Comparison of ENCODE assay signal across 8 cellular contexts in genomic region chr15:40093224-40093842, GRCh38. TPM values are rescaled to one million over a fixed set of nuclear protein-coding genes. Genes with fewer than 3 reads are reported as not detected.
DNase-seq lines count a peak whose midpoint lies in the region; ATAC-seq and TF ChIP-seq lines count a peak whose summit lies in the region.

No MANE protein-coding gene starts in this region.

- H3K4me2 ChIP-seq in GM23248 (ENCODE audit: unreplicated experiment) = peak overlapping the region; percentile 37

- H3K27ac Mint-ChIP-seq in stimulated activated memory B cell treated with anti-CD40 and anti-IgM and Interleukin-4, amounts not matched to agents 10 μg/mL and 1 μg/mL and 100 μg/mL, for 72 hours = peak overlapping the region; percentile 91
- H3K27ac Mint-ChIP-seq in activated T-helper 1 cell treated with anti-CD3 and anti-CD28 coated beads, Interleukin-12 subunit alpha, Interleukin-12 subunit beta, Interleukin-2, Interleukin-4 antibody, amounts not matched to agents 30 ng/mL and 10 ng/mL and 1 ng/mL, durations not matched to agents 14 hours and 24 hours and 36 hours = no peak overlapping the region

- in situ Hi-C loops in GM23248 (cut with MboI) = no loop called here
- in situ Hi-C loops in Panc1 (cut with HindIII; ENCODE audit: low pct_unique_long_range_greater_than_20kb, low sequenced_read_pairs) = no loop called here

- no peaks in the 10 kb centered on the region for H3K27me3 Mint-ChIP-seq in stimulated activated memory B cell treated with anti-CD40 and anti-IgM and Interleukin-4, amounts not matched to agents 10 μg/mL and 1 μg/mL and 100 μg/mL, for 72 hours
- no peaks in the 10 kb centered on the region for H3K27me3 Mint-ChIP-seq in activated T-helper 1 cell treated with anti-CD3 and anti-CD28 coated beads, Interleukin-12 subunit alpha, Interleukin-12 subunit beta, Interleukin-2, Interleukin-4 antibody, amounts not matched to agents 30 ng/mL and 10 ng/mL and 1 ng/mL, durations not matched to agents 14 hours and 24 hours and 36 hours (ENCODE audit: insufficient read depth)

- H3K9me3 ChIP-seq in GM23248 (ENCODE audit: low read depth) (no peaks in the 10 kb centered on the region), Panc1 (ENCODE audit: control insufficient read depth, insufficient read depth, low read depth, low read length) (no peaks in the 10 kb centered on the region)

- TF ChIP-seq CTCF in Panc1 (IDR thresholded peaks at IDR 0.05) = no peak

- peak overlapping the region; percentile 79 for H3K4me3 Mint-ChIP-seq in stimulated activated memory B cell treated with anti-CD40 and anti-IgM and Interleukin-4, amounts not matched to agents 10 μg/mL and 1 μg/mL and 100 μg/mL, for 72 hours
- H3K4me3 Mint-ChIP-seq in activated T-helper 1 cell treated with anti-CD3 and anti-CD28 coated beads, Interleukin-12 subunit alpha, Interleukin-12 subunit beta, Interleukin-2, Interleukin-4 antibody, amounts not matched to agents 30 ng/mL and 10 ng/mL and 1 ng/mL, durations not matched to agents 14 hours and 24 hours and 36 hours = no peak overlapping the region

- peak overlapping the region; percentile 51; the same call in 1 of the 2 replicates for H3K27ac ChIP-seq in GM23248
- peak overlapping the region; percentile 17; the same call in 1 of the 2 replicates for H3K27ac ChIP-seq in Panc1 (ENCODE audit: low read length)

- no peaks in the 10 kb centered on the region for H4K20me1 ChIP-seq in GM23248 (ENCODE audit: insufficient read depth)

- no TSS peak for BruUV-seq in Panc1 (replicated peaks; lab: Mats Ljungman, UMichigan)

- H3K9me3 Mint-ChIP-seq in stimulated activated memory B cell treated with anti-CD40 and anti-IgM and Interleukin-4, amounts not matched to agents 10 μg/mL and 1 μg/mL and 100 μg/mL, for 72 hours = peaks cover 2% of the 10 kb centered on the region
- H3K9me3 Mint-ChIP-seq in activated T-helper 1 cell treated with anti-CD3 and anti-CD28 coated beads, Interleukin-12 subunit alpha, Interleukin-12 subunit beta, Interleukin-2, Interleukin-4 antibody, amounts not matched to agents 30 ng/mL and 10 ng/mL and 1 ng/mL, durations not matched to agents 14 hours and 24 hours and 36 hours = no peaks in the 10 kb centered on the region

- peak; percentile 62 for DNase-seq in GM23248
- DNase-seq in Panc1 (ENCODE audit: low read depth, low spot score) = no peak
- peak; percentile 95 for DNase-seq in islet precursor cell
- no peak for DNase-seq in HUDEP-2 (lab: John Stamatoyannopoulos, UW; ENCODE audit: unreplicated experiment in 76 of 76)
- DNase-seq in activated T-helper 1 cell treated with anti-CD3 and anti-CD28 coated beads, Interleukin-12 subunit alpha, Interleukin-12 subunit beta, Interleukin-2, Interleukin-4 antibody, amounts not matched to agents 30 ng/mL and 10 ng/mL and 1 ng/mL, durations not matched to agents 14 hours and 24 hours and 36 hours (ENCODE audit: low spot score) = no peak

- H3K27me3 ChIP-seq in GM23248 (replicated peaks; ENCODE audit: insufficient read depth) (no peaks in the 10 kb centered on the region), Panc1 (ENCODE audit: control insufficient read depth, insufficient read depth, low read length) (no peaks in the 10 kb centered on the region)

- H3K4me1 ChIP-seq in GM23248 (ENCODE audit: insufficient read depth) (peaks cover 42% of the 10 kb centered on the region), Panc1 (ENCODE audit: control insufficient read depth, insufficient read depth, low read length) (peaks cover 43% of the 10 kb centered on the region)

- H3F3A ChIP-seq in GM23248 (ENCODE audit: insufficient read depth) = peaks cover 4% of the 10 kb centered on the region; the same call in 1 of the 2 replicates

- no peaks in the 10 kb centered on the region for H3K9me2 ChIP-seq in GM23248 (ENCODE audit: insufficient read depth)

- H3K9ac ChIP-seq in GM23248 = peak overlapping the region; percentile 11; the same call in 1 of the 2 replicates

- whole genome bisulfite sequencing in GM23248 (ENCODE audit: low coverage in 1 of 2, low lambda C conversion rate in 2 of 2, missing lambda C conversion rate in 2 of 2), 2 experiments = 20 to 23% methylated on average over 18 of the region's 18 CpGs

- no peak overlapping the region for H3K4me3 ChIP-seq in GM23248
- H3K4me3 ChIP-seq in Panc1 (ENCODE audit: low read depth in 2 of 2, low read length in 2 of 2) = no peak overlapping the region

- ATAC-seq in Panc1 (no peak), HG03520 (IDR thresholded peaks at IDR 0.05; ENCODE audit: unreplicated experiment) (no peak), GM21447 (IDR thresholded peaks at IDR 0.05; ENCODE audit: unreplicated experiment) (no peak)
- peak; percentile 64 for ATAC-seq in stimulated activated memory B cell treated with anti-CD40 and anti-IgM and Interleukin-4, amounts not matched to agents 10 μg/mL and 1 μg/mL and 100 μg/mL, for 72 hours

- CTCF ChIA-PET in Panc1 (lab: Charles Lee) = no interaction called here

- no peaks in the 10 kb centered on the region for H3K79me2 ChIP-seq in GM23248 (ENCODE audit: insufficient read depth)

- intact Hi-C loops in Panc1 (cut with micrococcal nuclease; ENCODE audit: unreplicated experiment) = no loop called here
- intact Hi-C loops in activated T-helper 1 cell treated with anti-CD3 and anti-CD28 coated beads, Interleukin-12 subunit alpha, Interleukin-12 subunit beta, Interleukin-2, Interleukin-4 antibody, amounts not matched to agents 30 ng/mL and 10 ng/mL and 1 ng/mL, durations not matched to agents 14 hours and 24 hours and 36 hours (cut with micrococcal nuclease) = no loop called here

- no peaks in the 10 kb centered on the region for H3K36me3 ChIP-seq in GM23248 (ENCODE audit: low read depth)
- H3K36me3 ChIP-seq in Panc1 (ENCODE audit: control insufficient read depth, insufficient read depth, low read length) = no peaks in the 10 kb centered on the region

- H3K4me1 Mint-ChIP-seq in stimulated activated memory B cell treated with anti-CD40 and anti-IgM and Interleukin-4, amounts not matched to agents 10 μg/mL and 1 μg/mL and 100 μg/mL, for 72 hours = peaks cover 85% of the 10 kb centered on the region
- H3K4me1 Mint-ChIP-seq in activated T-helper 1 cell treated with anti-CD3 and anti-CD28 coated beads, Interleukin-12 subunit alpha, Interleukin-12 subunit beta, Interleukin-2, Interleukin-4 antibody, amounts not matched to agents 30 ng/mL and 10 ng/mL and 1 ng/mL, durations not matched to agents 14 hours and 24 hours and 36 hours (ENCODE audit: low read depth) = peaks cover 50% of the 10 kb centered on the region

- POLR2A ChIA-PET in Panc1 (lab: Charles Lee) = interaction anchor here (0.6 kb wide), 1 partner anchor 12 kb away, joined by 5 read pairs; no protein-coding TSS in a partner anchor

- peaks cover 88% of the 10 kb centered on the region for H3K36me3 Mint-ChIP-seq in stimulated activated memory B cell treated with anti-CD40 and anti-IgM and Interleukin-4, amounts not matched to agents 10 μg/mL and 1 μg/mL and 100 μg/mL, for 72 hours
- peaks cover 20% of the 10 kb centered on the region for H3K36me3 Mint-ChIP-seq in activated T-helper 1 cell treated with anti-CD3 and anti-CD28 coated beads, Interleukin-12 subunit alpha, Interleukin-12 subunit beta, Interleukin-2, Interleukin-4 antibody, amounts not matched to agents 30 ng/mL and 10 ng/mL and 1 ng/mL, durations not matched to agents 14 hours and 24 hours and 36 hours (ENCODE audit: low read depth)

- peak overlapping the region; percentile 9; the same call in 1 of the 2 replicates for H2AFZ ChIP-seq in GM23248

RNA-seq across cellular contexts. Expression of gene BMF, which starts 15.3 kb away (rescaled TPM):
- total RNA-seq in GM23248 (2014; rRNA removed; shearing (Covaris generic)) = 1.1 and 2.7 TPM in 2 replicates
- polyA plus RNA-seq in GM23248 (2016; fragmentation: Nextera tagmentation; extraction: Ambion mirVana) = 0.40 and 0.41 TPM in 2 replicates
- 7.8 TPM for total RNA-seq in Panc1 (2021; ENCODE audit: unreplicated experiment)
- polyA plus RNA-seq in Panc1 (2012; ENCODE audit: insufficient read length) = 9.4 TPM
- 10.1 and 16.5 TPM in 2 replicates for total RNA-seq in activated T-helper 1 cell treated with anti-CD3 and anti-CD28 coated beads, Interleukin-12 subunit alpha, Interleukin-12 subunit beta, Interleukin-2, Interleukin-4 antibody, amounts not matched to agents 30 ng/mL and 10 ng/mL and 1 ng/mL, durations not matched to agents 14 hours and 24 hours and 36 hours

RNA-seq across cellular contexts. Expression of gene SRP14, which starts 54.4 kb away (rescaled TPM):
- 257 and 282 TPM in 2 replicates for total RNA-seq in GM23248 (2014; rRNA removed; shearing (Covaris generic))
- polyA plus RNA-seq in GM23248 (2016; fragmentation: Nextera tagmentation; extraction: Ambion mirVana) = 789 and 796 TPM in 2 replicates
- 166 TPM for total RNA-seq in Panc1 (2021; ENCODE audit: unreplicated experiment)
- 372 TPM for polyA plus RNA-seq in Panc1 (2012; ENCODE audit: insufficient read length)
- total RNA-seq in activated T-helper 1 cell treated with anti-CD3 and anti-CD28 coated beads, Interleukin-12 subunit alpha, Interleukin-12 subunit beta, Interleukin-2, Interleukin-4 antibody, amounts not matched to agents 30 ng/mL and 10 ng/mL and 1 ng/mL, durations not matched to agents 14 hours and 24 hours and 36 hours = 144 and 147 TPM in 2 replicates

Comparison
In these comparisons a context has a peak if more than half of its experiments do, and no peak if none do; other contexts are left out.
1. DNase-seq: peak in GM23248 (single experiment) and islet precursor cell (single experiment); none in Panc1 (single experiment), HUDEP-2 (0 of 76) and activated T-helper 1 cell treated with anti-CD3 and anti-CD28 coated beads, Interleukin-12 subunit alpha, Interleukin-12 subunit beta, Interleukin-2, Interleukin-4 antibody, amounts not matched to agents 30 ng/mL and 10 ng/mL and 1 ng/mL, durations not matched to agents 14 hours and 24 hours and 36 hours (single experiment).